ENCODE assay signal across 18 cellular contexts in genomic region chr3:142652826-142653292, GRCh38. TPM values are rescaled to one million over a fixed set of nuclear protein-coding genes. Genes with fewer than 3 reads are reported as not detected.
DNase-seq lines count a peak whose midpoint lies in the region; ATAC-seq, FAIRE-seq and TF ChIP-seq lines count a peak whose summit lies in the region.
"Had no signal": no experiment of that assay in that cellular context is flagged by ENCODE, and none has a peak within 500 bp of the region (broad histone marks: within the 10 kb centered on the region; RNA-seq: fewer than 3 reads in every experiment).

No MANE protein-coding gene starts in this region.

- no peaks in the 10 kb centered on the region for H3K9me1 ChIP-seq in IMR-90 (ENCODE audit: insufficient read depth, low read length)

- no peaks in the 10 kb centered on the region for H3K27me3 ChIP-seq in IMR-90 (ENCODE audit: control insufficient read depth, insufficient read depth, low read length)
- H3K27me3 ChIP-seq: BLaER1 had no signal

- no peak overlapping the region for H3K4ac ChIP-seq in IMR-90 (ENCODE audit: low read depth, low read length)

- intact Hi-C loops in IMR-90 (cut with micrococcal nuclease), result no loop called here

- no peak overlapping the region for H2BK5ac ChIP-seq in IMR-90 (ENCODE audit: low read depth, low read length, poor library complexity, severe bottlenecking)

- TF ChIP-seq EP300 in A549 (IDR thresholded peaks at IDR 0.05), result no peak

- no peak for FAIRE-seq in A549 (lab: Jason Lieb, UNC)
- FAIRE-seq: GM12878 had no signal

- no peak overlapping the region for H2BK120ac ChIP-seq in IMR-90 (ENCODE audit: low read depth, low read length)

- no peak for TF ChIP-seq POLR2A in A549 (IDR thresholded peaks at IDR 0.05; ENCODE audit: low read length)
- no peak for TF ChIP-seq POLR2A in IMR-90 (IDR thresholded peaks at IDR 0.05; ENCODE audit: low read depth, low read length)

- no peak overlapping the region for H3K23ac ChIP-seq in IMR-90 (ENCODE audit: low read depth, low read length)

- H3K14ac ChIP-seq in IMR-90 (replicated peaks; ENCODE audit: low read depth, low read length), result no peak overlapping the region

- no peak overlapping the region for H2AK9ac ChIP-seq in IMR-90 (replicated peaks; ENCODE audit: low read depth, low read length, poor library complexity)

- no peaks in the 10 kb centered on the region for H4K20me1 ChIP-seq in IMR-90 (ENCODE audit: insufficient read depth, low read length)
- H4K20me1 ChIP-seq: BLaER1 had no signal

- POLR2A ChIA-PET in A549 (lab: Yijun Ruan, JAX), result no interaction called here
- POLR2A ChIA-PET in IMR-90 (lab: Charles Lee; ENCODE audit: unreplicated experiment), result no interaction called here

- H4K8ac ChIP-seq in IMR-90 (ENCODE audit: low read depth in 2 of 2, low read length in 2 of 2), result no peak overlapping the region

- H3K4me1 ChIP-seq in A549 (peaks cover 25% of the 10 kb centered on the region), IMR-90 (ENCODE audit: control insufficient read depth, insufficient read depth, low read length) (no peaks in the 10 kb centered on the region)
- H3K4me1 ChIP-seq: BLaER1 had no signal

- ATAC-seq in A549 (no peak), IMR-90 (ENCODE audit: low read depth) (no peak), left lobe of liver (peak; percentile 41), GM18868 (IDR thresholded peaks at IDR 0.05; ENCODE audit: unreplicated experiment) (no peak)
- no peak for ATAC-seq in effector memory CD8-positive, alpha-beta T cell (replicated peaks)
- ATAC-seq: GM12878 had no signal

- no peak overlapping the region for H2BK15ac ChIP-seq in IMR-90 (ENCODE audit: low read depth, low read length)

- H3K4me1 Mint-ChIP-seq in effector memory CD8-positive, alpha-beta T cell (ENCODE audit: low read depth in 2 of 2), result no peaks in the 10 kb centered on the region
- H3K4me1 Mint-ChIP-seq: CD4-positive, alpha-beta memory T cell had no signal

- H3K56ac ChIP-seq in IMR-90 (ENCODE audit: extremely low read depth, insufficient read depth, low read length), result no peak overlapping the region

- no peak overlapping the region for H2BK20ac ChIP-seq in IMR-90 (ENCODE audit: low read depth, low read length)

- no peaks in the 10 kb centered on the region for H3K36me3 Mint-ChIP-seq in effector memory CD8-positive, alpha-beta T cell (ENCODE audit: insufficient read depth)
- H3K36me3 Mint-ChIP-seq: CD14-positive monocyte; CD4-positive, alpha-beta memory T cell had no signal

- H3K9me3 Mint-ChIP-seq in effector memory CD8-positive, alpha-beta T cell, result no peaks in the 10 kb centered on the region
- H3K9me3 Mint-ChIP-seq: CD14-positive monocyte; CD4-positive, alpha-beta memory T cell had no signal

- H3K4me3 Mint-ChIP-seq in effector memory CD8-positive, alpha-beta T cell, result no peak overlapping the region
- H3K4me3 Mint-ChIP-seq: CD14-positive monocyte; CD4-positive, alpha-beta memory T cell had no signal

- no peaks in the 10 kb centered on the region for H3K27me3 Mint-ChIP-seq in effector memory CD8-positive, alpha-beta T cell
- H3K27me3 Mint-ChIP-seq: CD4-positive, alpha-beta memory T cell had no signal

- no peak overlapping the region for H3K18ac ChIP-seq in IMR-90 (ENCODE audit: low read depth, low read length)

- BruUV-seq in IMR-90 (replicated peaks; lab: Mats Ljungman, UMichigan), result no TSS peak

- H2AFZ ChIP-seq in IMR-90 (replicated peaks; ENCODE audit: low read length, poor library complexity), result no peak overlapping the region

- H3K9ac ChIP-seq in IMR-90 (ENCODE audit: low read depth, low read length), result no peak overlapping the region
- H3K9ac ChIP-seq: BLaER1 had no signal

- CTCF ChIA-PET in A549 (lab: Yijun Ruan, JAX), result interaction anchor here (1.0 to 2.0 kb wide), 3 partner anchors 14 to 28 kb away, joined by 3 to 5 read pairs (median 4); no protein-coding TSS in a partner anchor
- CTCF ChIA-PET in IMR-90 (lab: Yijun Ruan, JAX), result no interaction called here

- DNase-seq in A549 (ENCODE audit: low read depth in 1 of 2, low spot score in 1 of 2) (no peak), IMR-90 (no peak), astrocyte of the spinal cord (ENCODE audit: low read depth, low spot score) (peak; percentile 11), left lobe of liver (ENCODE audit: low spot score) (no peak), GM19238 (ENCODE audit: insufficient read length, low spot score) (no peak)
- DNase-seq in activated effector memory CD4-positive, alpha-beta T cell treated with Interleukin-2 at 50 U/mL for 16 hours, result no peak
- no peak for DNase-seq in effector memory CD8-positive, alpha-beta T cell
- DNase-seq: Calu3; CD4-positive, alpha-beta memory T cell; DMS79 treated with DMSO at 0.1 percent for 48 hours; EL; GOT3; H7 had no signal

- H3K27ac ChIP-seq in A549, result peak overlapping the region; percentile 34 to 44; a peak in 5 of 6 replicates
- H3K27ac ChIP-seq in IMR-90 (ENCODE audit: insufficient read depth, low read length), result no peak overlapping the region
- H3K27ac ChIP-seq: 22Rv1, BLaER1 had no signal

- no peak overlapping the region for H2AK5ac ChIP-seq in IMR-90 (ENCODE audit: low read depth, low read length)

- H3K36me3 ChIP-seq in IMR-90 (ENCODE audit: control insufficient read depth, insufficient read depth, low read length), result no peaks in the 10 kb centered on the region
- H3K36me3 ChIP-seq: BLaER1 had no signal

- H3K9me3 ChIP-seq in A549, result no peaks in the 10 kb centered on the region
- no peaks in the 10 kb centered on the region for H3K9me3 ChIP-seq in IMR-90 (ENCODE audit: control insufficient read depth, insufficient read depth, low read length)
- H3K9me3 ChIP-seq: BLaER1 had no signal

- in situ Hi-C loops in IMR-90 (cut with MboI; ENCODE audit: low sequenced_read_pairs) (no loop called here), astrocyte of the spinal cord (cut with HindIII; ENCODE audit: low sequenced_read_pairs) (no loop called here)

- dilution Hi-C loops in IMR-90 (cut with HindIII; ENCODE audit: low sequenced_read_pairs, unreplicated experiment), result no loop called here

- no peak overlapping the region for H4K5ac ChIP-seq in IMR-90 (ENCODE audit: low read depth, low read length)

- WGBS in A549 (ENCODE audit: missing lambda C conversion rate), result 84% methylated on average over 8 of the region's 8 CpGs
- no CpG with 5 or more reads among the region's 8 CpGs for WGBS in IMR-90 (ENCODE audit: extremely low coverage in 2 of 2, insufficient read length in 1 of 2), 2 experiments

- H3K4me2 ChIP-seq in A549 (no peak overlapping the region), IMR-90 (ENCODE audit: low read depth, low read length) (no peak overlapping the region)
- H3K4me2 ChIP-seq: BLaER1 had no signal

- H4K91ac ChIP-seq in IMR-90 (ENCODE audit: insufficient read depth, low read depth, low read length), result no peak overlapping the region

- no peaks in the 10 kb centered on the region for H3K79me1 ChIP-seq in IMR-90 (ENCODE audit: low read depth in 1 of 2, low read length in 2 of 2)

- no peak overlapping the region for H3K4me3 ChIP-seq in A549
- no peak overlapping the region for H3K4me3 ChIP-seq in IMR-90 (ENCODE audit: insufficient read depth, low read depth, low read length)
- H3K4me3 ChIP-seq in astrocyte of the spinal cord (ENCODE audit: low read depth, low read length), result no peak overlapping the region
- H3K4me3 ChIP-seq: BLaER1, GM12878 had no signal

- TF ChIP-seq RAD21 in A549 (conservative IDR thresholded peaks at IDR 0.05 in 1 of 2, IDR thresholded peaks at IDR 0.05 in 1 of 2), result no peak
- TF ChIP-seq RAD21 in IMR-90 (IDR thresholded peaks at IDR 0.05; ENCODE audit: low read length), result no peak

- H3K27ac Mint-ChIP-seq in effector memory CD8-positive, alpha-beta T cell, result no peak overlapping the region
- H3K27ac Mint-ChIP-seq: CD14-positive monocyte; CD4-positive, alpha-beta memory T cell had no signal

- TF ChIP-seq CTCF in A549 (IDR thresholded peaks at IDR 0.05), result no peak
- no peak for TF ChIP-seq CTCF in IMR-90 (conservative IDR thresholded peaks at IDR 0.05; ENCODE audit: low read depth, low read length)
- TF ChIP-seq CTCF in astrocyte of the spinal cord (IDR thresholded peaks at IDR 0.05; ENCODE audit: low read depth, low read length), result no peak

TF ChIP-seq in A549, 52 proteins besides CTCF, POLR2A, EP300 and RAD21 (continues in another document):
- TF ChIP-seq RCOR1 (IDR thresholded peaks at IDR 0.05; ENCODE audit: low read depth, low read length) (no peak), HEYL (CRISPR knock-in tag; IDR thresholded peaks at IDR 0.05) (no peak), CHD2 (IDR thresholded peaks at IDR 0.05; ENCODE audit: low read length, partially characterized antibody) (no peak), SMC3 (IDR thresholded peaks at IDR 0.05) (no peak), MYC (IDR thresholded peaks at IDR 0.05; ENCODE audit: borderline replicate concordance, low read length) (no peak), CBX8 (IDR thresholded peaks at IDR 0.05) (no peak), HES2 (IDR thresholded peaks at IDR 0.05) (no peak)

TF ChIP-seq in IMR-90, 13 proteins besides CTCF, POLR2A, EP300 and RAD21:
- TF ChIP-seq NFE2L2 (IDR thresholded peaks at IDR 0.05; ENCODE audit: low read depth, low read length) (peak; percentile 87), ELK1 (IDR thresholded peaks at IDR 0.05; ENCODE audit: borderline replicate concordance, low read depth, low read length) (no peak), CEBPB (IDR thresholded peaks at IDR 0.05; ENCODE audit: low read depth, low read length) (no peak)

RNA-seq across cellular contexts. Expression of gene PLS1, which starts 56.7 kb away (rescaled TPM):
- polyA plus RNA-seq in A549 (2011; rRNA removed), result 73.7 and 78.1 TPM in 2 replicates
- polyA plus RNA-seq in A549 (2012; cell fraction: cytosol; rRNA removed), result 7.9 and 8.0 TPM in 2 replicates
- polyA plus RNA-seq in A549 (2012; cell fraction: nucleus; rRNA removed), result 4.4 and 5.7 TPM in 2 replicates
- polyA plus RNA-seq in A549 (2017; fragmentation: RNase III; extraction: RNeasy Plus Mini Kit Qiagen cat#74134 plus additional on column Dnase treatment), result 18.0 to 18.5 TPM (median 18.3 TPM) in 3 replicates
- polyA minus RNA-seq in A549 (2011; rRNA and poly(A)+ RNA removed), result 21.5 and 23.1 TPM in 2 replicates
- total RNA-seq in IMR-90 (2012; rRNA removed), result 0.90 and 1.7 TPM in 2 replicates
- 0.29 and 0.34 TPM in 2 replicates for polyA plus RNA-seq in IMR-90 (2012; rRNA removed)
- polyA plus RNA-seq in IMR-90 (2012; cell fraction: cytosol; rRNA removed), result 0.07 and 0.18 TPM in 2 replicates
- 0.01 and 0.15 TPM in 2 replicates for polyA plus RNA-seq in IMR-90 (2012; cell fraction: nucleus; rRNA removed; ENCODE audit: low replicate concordance)
- total RNA-seq in left lobe of liver, result 14.2 TPM
